1 cellular context compared by ENCODE assay signal in the genomic region with DNA sequence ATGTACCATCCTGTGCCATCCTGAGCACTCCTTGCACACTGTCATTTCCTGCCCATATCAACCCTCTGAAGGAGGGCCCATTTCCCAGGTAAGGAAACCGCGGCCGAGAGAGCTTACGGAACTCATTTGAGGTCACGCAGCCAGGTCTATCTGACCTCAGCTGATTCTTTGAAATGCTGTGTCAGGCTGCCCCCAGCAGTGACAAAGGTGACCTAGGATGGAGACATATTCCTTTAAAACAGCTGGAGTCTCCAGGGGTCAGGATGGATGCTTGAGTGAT.
TF ChIP-seq lines count a peak whose summit lies in the region.

No MANE protein-coding gene starts in this region.

TF ChIP-seq in GM23338, 12 proteins besides CTCF, POLR2A, EP300 and RAD21 (continued from another document):
- TF ChIP-seq ZNF462 (CRISPR knock-in tag; IDR thresholded peaks at IDR 0.05), result no peak
TF ChIP-seq in GM23338: peak in this region for 0.
